In the genomic region with DNA sequence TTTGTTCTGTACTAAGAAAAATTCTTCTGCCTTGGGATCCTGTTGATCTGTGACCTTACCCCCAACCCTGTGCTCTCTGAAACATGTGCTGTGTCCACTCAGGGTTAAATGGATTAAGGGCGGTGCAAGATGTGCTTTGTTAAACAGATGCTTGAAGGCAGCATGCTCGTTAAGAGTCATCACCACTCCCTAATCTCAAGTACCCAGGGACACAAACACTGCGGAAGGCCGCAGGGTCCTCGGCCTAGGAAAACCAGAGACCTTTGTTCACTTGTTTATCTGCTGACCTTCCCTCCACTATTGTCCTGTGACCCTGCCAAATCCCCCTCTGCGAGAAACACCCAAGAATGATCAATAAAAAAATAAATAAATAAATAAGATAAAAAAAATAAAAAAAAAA, we compare ENCODE assay signal across 5 cellular contexts. TPM values are rescaled to one million over a fixed set of nuclear protein-coding genes. Genes with fewer than 3 reads are reported as not detected.
DNase-seq lines count a peak whose midpoint lies in the region; ATAC-seq, FAIRE-seq and TF ChIP-seq lines count a peak whose summit lies in the region.
"Not testable (repeated sequence)": the region's sequence is repeated elsewhere in the genome, so short reads cannot be mapped to it uniquely, and the experiment has no call there.

No MANE protein-coding gene starts in this region.

- TF ChIP-seq EP300 in K562 (IDR thresholded peaks at IDR 0.05; ENCODE audit: low read length): not testable (repeated sequence)

- H3K4me1 Mint-ChIP-seq in glutamatergic neuron (ENCODE audit: low read depth, unreplicated experiment): not testable (repeated sequence)

- BruUV-seq in K562 (replicated peaks; lab: Mats Ljungman, UMichigan): not testable (repeated sequence)

- H3K36me3 Mint-ChIP-seq in glutamatergic neuron (ENCODE audit: unreplicated experiment): not testable (repeated sequence)

- not testable (repeated sequence) for TF ChIP-seq CTCF in K562 (IDR thresholded peaks at IDR 0.05 in 2 of 3, conservative IDR thresholded peaks at IDR 0.05 in 1 of 3; ENCODE audit: insufficient read depth in 2 of 3, low read depth in 1 of 3, low read length in 3 of 3); glutamatergic neuron (IDR thresholded peaks at IDR 0.05; ENCODE audit: partially characterized antibody, unreplicated experiment); left ventricle myocardium inferior (IDR thresholded peaks at IDR 0.05; ENCODE audit: borderline replicate concordance)

- POLR2A ChIA-PET in K562 (lab: Yijun Ruan, JAX): not testable (repeated sequence)

- H3K4me3 Mint-ChIP-seq in glutamatergic neuron (ENCODE audit: unreplicated experiment): not testable (repeated sequence)

- H3K9me3 ChIP-seq in K562 (replicated peaks; ENCODE audit: control insufficient read depth, insufficient read depth, low read depth, low read length); left ventricle myocardium inferior (replicated peaks): not testable (repeated sequence)

- H3K27me3 ChIP-seq in K562 (ENCODE audit: control insufficient read depth in 2 of 2, insufficient read depth in 2 of 2, low read length in 2 of 2); left ventricle myocardium inferior (ENCODE audit: low read depth): not testable (repeated sequence)

- not testable (repeated sequence) for H3K27ac ChIP-seq in K562 (ENCODE audit: extremely low read depth, low read depth, low read length)
- H3K27ac ChIP-seq in left ventricle myocardium inferior (replicated peaks): peak overlapping the region; percentile 53

- not testable (repeated sequence) for H3K9me1 ChIP-seq in K562 (ENCODE audit: control insufficient read depth, insufficient read depth, low read length)

- not testable (repeated sequence) for H3K4me3 ChIP-seq in K562, left ventricle myocardium inferior

- intact Hi-C loops in K562 (cut with micrococcal nuclease); Right ventricle myocardium superior (cut with DNase I); left ventricle myocardium inferior (cut with micrococcal nuclease); left ventricle myocardium superior (cut with micrococcal nuclease): not testable (repeated sequence)

- TF ChIP-seq RAD21 in K562 (CRISPR knock-in tag; conservative IDR thresholded peaks at IDR 0.05 in 1 of 2, IDR thresholded peaks at IDR 0.05 in 1 of 2): not testable (repeated sequence)

- not testable (repeated sequence) for H3K27me3 Mint-ChIP-seq in glutamatergic neuron (ENCODE audit: unreplicated experiment)

- DNase-seq in K562 (ENCODE audit: extremely low read depth in 1 of 4, low spot score in 3 of 4); glutamatergic neuron; Right ventricle myocardium superior; left ventricle myocardium inferior; left ventricle myocardium superior: not testable (repeated sequence)

- not testable (repeated sequence) for H2AFZ ChIP-seq in K562 (ENCODE audit: low read depth, low read length)

- FAIRE-seq in K562 (lab: Jason Lieb, UNC): not testable (repeated sequence)

- CTCF ChIA-PET in K562 (lab: Yijun Ruan, JAX; ENCODE audit: low intra/inter-chr PET ratio): not testable (repeated sequence)

- H3K4me2 ChIP-seq in K562 (ENCODE audit: insufficient read depth, low read length): not testable (repeated sequence)

- 13% methylated on average over 3 of the region's 6 CpGs for WGBS in K562 (ENCODE audit: insufficient coverage, low coverage, missing lambda C conversion rate)

- H3K36me3 ChIP-seq in K562 (ENCODE audit: control insufficient read depth, insufficient read depth, low read length): peaks cover 77% of the 10 kb centered on the region
- not testable (repeated sequence) for H3K36me3 ChIP-seq in left ventricle myocardium inferior

- not testable (repeated sequence) for H3K9ac ChIP-seq in K562 (ENCODE audit: insufficient read depth in 1 of 2, low read depth in 2 of 2, low read length in 2 of 2)

- H3K9me3 Mint-ChIP-seq in glutamatergic neuron (ENCODE audit: unreplicated experiment): not testable (repeated sequence)

- TF ChIP-seq POLR2A in K562 (conservative IDR thresholded peaks at IDR 0.05): not testable (repeated sequence)

- ATAC-seq in K562: not testable (repeated sequence)
- ATAC-seq in Right ventricle myocardium superior (ENCODE audit: poor library complexity) (peak; percentile 49), left ventricle myocardium superior (peak; percentile 54)

- peaks cover 78% of the 10 kb centered on the region for H3K79me2 ChIP-seq in K562 (ENCODE audit: control insufficient read depth, insufficient read depth, low read length)

- peak overlapping the region; percentile 90 for H3K27ac Mint-ChIP-seq in glutamatergic neuron (ENCODE audit: unreplicated experiment)

- in situ Hi-C loops in K562 (cut with MboI): not testable (repeated sequence)

- H4K20me1 ChIP-seq in K562 (replicated peaks; ENCODE audit: control insufficient read depth, insufficient read depth, low read length): not testable (repeated sequence)

- H3K4me1 ChIP-seq in K562 (replicated peaks in 1 of 2; ENCODE audit: control insufficient read depth in 2 of 2, insufficient read depth in 2 of 2, low read length in 2 of 2) (peaks cover 0 to 11% of the 10 kb centered on the region in 2 experiments; a peak in 2 of 5 replicates), left ventricle myocardium inferior (peaks cover 16% of the 10 kb centered on the region)

TF ChIP-seq in K562, 482 proteins besides CTCF, POLR2A, EP300 and RAD21 (continues in another document):
- TF ChIP-seq KDM1A (IDR thresholded peaks at IDR 0.05): peak; percentile 8 to 33; a peak in 1 of 4 replicates
- TF ChIP-seq CBFA2T3 (IDR thresholded peaks at IDR 0.05): peak; percentile 59
- TF ChIP-seq ARID1B (IDR thresholded peaks at IDR 0.05): 0 out of 2 replicates have a peak, but pooled peaks have one; percentile 29
- TF ChIP-seq CBFA2T2 (conservative IDR thresholded peaks at IDR 0.05): peak; percentile 51

RNA-seq across cellular contexts. Expression of a gene that starts 18.9 kb away (rescaled TPM):
- total RNA-seq in K562 (2011; cell fraction: chromatin; rRNA removed; ENCODE audit: low replicate concordance): 91.7 and 241 TPM in 2 replicates
- total RNA-seq in K562 (2011; cell fraction: nucleolus; rRNA removed): 43.5 and 55.7 TPM in 2 replicates
- 65.8 and 79.2 TPM in 2 replicates for total RNA-seq in K562 (2011; cell fraction: nucleoplasm; rRNA removed)
- 69.9 and 79.6 TPM in 2 replicates for total RNA-seq in K562 (2014; rRNA removed)
- 90.3 and 91.4 TPM in 2 replicates for total RNA-seq in K562 (2014; rRNA removed; fragmentation: Illumina TruSeq; extraction: Trizol)
- total RNA-seq in K562 (2015; rRNA removed; fragmentation: Illumina TruSeq; extraction: Trizol): 90.1 and 94.4 TPM in 2 replicates
- 91.2 and 95.8 TPM in 2 replicates for total RNA-seq in K562 (2021)
- 55.3 and 56.7 TPM in 2 replicates for polyA plus RNA-seq in K562 (2011; rRNA removed)
- 40.2 and 57.1 TPM in 2 replicates for polyA plus RNA-seq in K562 (2011; cell fraction: cytosol; rRNA removed)
- 61.7 and 63.2 TPM in 2 replicates for polyA plus RNA-seq in K562 (2011; cell fraction: nucleus; rRNA removed)
- 55.4 and 126 TPM in 2 replicates for polyA plus RNA-seq in K562 (2012)
- polyA plus RNA-seq in K562 (2014; fragmentation: Illumina TruSeq; extraction: Trizol): 63.7 and 70.8 TPM in 2 replicates
- polyA plus RNA-seq in K562 (2014; fragmentation: Nextera tagmentation; extraction: Ambion mirVana): 10 to 100 TPM; 15.3 to 33.5 TPM
- 43.1 and 49.5 TPM in 2 replicates for polyA plus RNA-seq in K562 (2014; rRNA removed)
- 182 and 229 TPM in 2 replicates for polyA minus RNA-seq in K562 (2011; rRNA and poly(A)+ RNA removed)
- 75.2 and 76.4 TPM in 2 replicates for polyA minus RNA-seq in K562 (2011; cell fraction: cytosol; rRNA and poly(A)+ RNA removed)
- polyA minus RNA-seq in K562 (2011; cell fraction: nucleus; rRNA and poly(A)+ RNA removed): 67.5 and 123 TPM in 2 replicates
- total RNA-seq in glutamatergic neuron (ENCODE audit: unreplicated experiment): 46.1 TPM
- total RNA-seq in Right ventricle myocardium superior: 60.7 TPM
- total RNA-seq in left ventricle myocardium inferior: 50.6 TPM
- 64.4 TPM for total RNA-seq in left ventricle myocardium superior

RNA-seq across cellular contexts. Expression of a gene that starts 49.4 kb away (rescaled TPM):
- 46.4 and 156 TPM in 2 replicates for total RNA-seq in K562 (2011; cell fraction: chromatin; rRNA removed; ENCODE audit: low replicate concordance)
- 25.7 and 32.1 TPM in 2 replicates for total RNA-seq in K562 (2011; cell fraction: nucleolus; rRNA removed)
- 53.1 and 62.4 TPM in 2 replicates for total RNA-seq in K562 (2011; cell fraction: nucleoplasm; rRNA removed)
- total RNA-seq in K562 (2014; rRNA removed) (116 and 118 TPM in 2 replicates), K562 (2014; rRNA removed; fragmentation: Illumina TruSeq; extraction: Trizol) (277 and 293 TPM in 2 replicates), K562 (2015; rRNA removed; fragmentation: Illumina TruSeq; extraction: Trizol) (212 and 232 TPM in 2 replicates), K562 (2021) (190 and 203 TPM in 2 replicates), glutamatergic neuron (ENCODE audit: unreplicated experiment) (255 TPM), Right ventricle myocardium superior (155 TPM), left ventricle myocardium inferior (156 TPM), left ventricle myocardium superior (167 TPM)
- polyA plus RNA-seq in K562 (2011; rRNA removed) (143 and 249 TPM in 2 replicates), K562 (2014; fragmentation: Illumina TruSeq; extraction: Trizol) (217 and 239 TPM in 2 replicates), K562 (2014; fragmentation: Nextera tagmentation; extraction: Ambion mirVana) (100 to 1,000 TPM; 172 to 265 TPM), K562 (2014; rRNA removed) (176 and 184 TPM in 2 replicates)
- 32.5 and 67.6 TPM in 2 replicates for polyA plus RNA-seq in K562 (2011; cell fraction: cytosol; rRNA removed)
- polyA plus RNA-seq in K562 (2011; cell fraction: nucleus; rRNA removed): 41.8 and 80.5 TPM in 2 replicates
- polyA plus RNA-seq in K562 (2012): 113 and 183 TPM in 2 replicates
- polyA minus RNA-seq in K562 (2011; rRNA and poly(A)+ RNA removed): 229 and 258 TPM in 2 replicates
- polyA minus RNA-seq in K562 (2011; cell fraction: cytosol; rRNA and poly(A)+ RNA removed): 54.7 and 90.4 TPM in 2 replicates
- 44.2 and 74.3 TPM in 2 replicates for polyA minus RNA-seq in K562 (2011; cell fraction: nucleus; rRNA and poly(A)+ RNA removed)
